27 cellular contexts compared by ENCODE assay signal in the genomic region with DNA sequence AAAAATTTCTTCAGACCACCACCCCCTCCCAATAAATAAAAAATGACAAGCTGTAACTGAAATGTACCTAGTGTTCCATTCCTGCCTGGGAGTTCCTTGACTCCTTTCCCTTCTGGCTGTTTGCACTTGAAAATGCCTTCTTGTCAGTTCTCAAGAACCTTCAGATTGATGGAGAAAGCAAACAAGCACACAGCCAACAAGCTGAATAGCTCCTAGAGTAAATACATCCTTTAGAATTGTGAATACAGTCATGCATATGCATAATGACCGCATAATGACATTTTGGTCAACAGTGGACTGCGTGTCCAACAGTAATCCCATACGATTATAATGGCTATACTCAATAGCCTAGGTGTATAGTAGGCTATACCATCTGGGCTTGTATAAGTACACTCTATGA.
"Had no signal": no experiment of that assay in that cellular context is flagged by ENCODE, and none has a peak within 500 bp of the region (broad histone marks: within the 10 kb centered on the region; RNA-seq: fewer than 3 reads in every experiment).

No MANE protein-coding gene starts in this region.

- DNase-seq: activated CD4-positive, alpha-beta T cell treated with anti-CD3 and anti-CD28 coated beads for 4 hours; activated CD4-positive, alpha-beta T cell treated with anti-CD3 and anti-CD28 coated beads, Interleukin-2, amount 50 U/mL, for 4 hours; activated effector memory CD4-positive, alpha-beta T cell treated with anti-CD3 and anti-CD28 coated beads, Interleukin-2, amount 50 U/mL, for 16 hours; activated naive CD4-positive, alpha-beta T cell treated with anti-CD3 and anti-CD28 coated beads for 36 hours; activated naive CD8-positive, alpha-beta T cell treated with anti-CD3 and anti-CD28 coated beads for 36 hours; adrenal gland; aorta; cerebellar nuclear complex; colonic mucosa; effector memory CD8-positive, alpha-beta T cell; erythroblast; gastrocnemius medialis; glutamatergic neuron; islet precursor cell; left ventricle myocardium superior; midbrain; naive thymus-derived CD8-positive, alpha-beta T cell; nucleus accumbens; pancreas; psoas muscle; right cardiac atrium; spleen; stimulated activated CD4-positive, alpha-beta T cell treated with anti-CD3 and anti-CD28 coated beads, Interleukin-2, amount 100 ng/mL, for 48 hours; stimulated activated naive CD4-positive, alpha-beta T cell treated with Interleukin-2 at 50 U/mL for 16 hours had no signal

- H3K4me3 Mint-ChIP-seq: activated naive CD4-positive, alpha-beta T cell treated with anti-CD3 and anti-CD28 coated beads for 36 hours; activated naive CD8-positive, alpha-beta T cell treated with anti-CD3 and anti-CD28 coated beads for 36 hours; activated T-helper 1 cell treated with anti-CD3 and anti-CD28 coated beads, Interleukin-12 subunit alpha, Interleukin-12 subunit beta, Interleukin-2, Interleukin-4 antibody, amounts not matched to agents 30 ng/mL and 10 ng/mL and 1 ng/mL, durations not matched to agents 14 hours and 24 hours and 36 hours; brain; effector memory CD8-positive, alpha-beta T cell; naive thymus-derived CD8-positive, alpha-beta T cell; neural crest cell had no signal

- H3K36me3 Mint-ChIP-seq: activated naive CD8-positive, alpha-beta T cell treated with anti-CD3 and anti-CD28 coated beads for 36 hours; brain; naive thymus-derived CD8-positive, alpha-beta T cell had no signal

- H3K9me3 Mint-ChIP-seq: activated naive CD4-positive, alpha-beta T cell treated with anti-CD3 and anti-CD28 coated beads for 36 hours; activated naive CD8-positive, alpha-beta T cell treated with anti-CD3 and anti-CD28 coated beads for 36 hours; activated T-helper 1 cell treated with anti-CD3 and anti-CD28 coated beads, Interleukin-12 subunit alpha, Interleukin-12 subunit beta, Interleukin-2, Interleukin-4 antibody, amounts not matched to agents 30 ng/mL and 10 ng/mL and 1 ng/mL, durations not matched to agents 14 hours and 24 hours and 36 hours; effector memory CD8-positive, alpha-beta T cell had no signal

- H3K4me1 Mint-ChIP-seq: activated naive CD8-positive, alpha-beta T cell treated with anti-CD3 and anti-CD28 coated beads for 36 hours; naive thymus-derived CD8-positive, alpha-beta T cell; neural crest cell had no signal

- H3K27ac Mint-ChIP-seq: activated naive CD4-positive, alpha-beta T cell treated with anti-CD3 and anti-CD28 coated beads for 36 hours; activated naive CD8-positive, alpha-beta T cell treated with anti-CD3 and anti-CD28 coated beads for 36 hours; activated T-helper 1 cell treated with anti-CD3 and anti-CD28 coated beads, Interleukin-12 subunit alpha, Interleukin-12 subunit beta, Interleukin-2, Interleukin-4 antibody, amounts not matched to agents 30 ng/mL and 10 ng/mL and 1 ng/mL, durations not matched to agents 14 hours and 24 hours and 36 hours; brain; effector memory CD8-positive, alpha-beta T cell; naive thymus-derived CD8-positive, alpha-beta T cell had no signal

- H3K27me3 Mint-ChIP-seq: activated naive CD8-positive, alpha-beta T cell treated with anti-CD3 and anti-CD28 coated beads for 36 hours had no signal
